7 cellular contexts compared by ENCODE assay signal in the genomic region with DNA sequence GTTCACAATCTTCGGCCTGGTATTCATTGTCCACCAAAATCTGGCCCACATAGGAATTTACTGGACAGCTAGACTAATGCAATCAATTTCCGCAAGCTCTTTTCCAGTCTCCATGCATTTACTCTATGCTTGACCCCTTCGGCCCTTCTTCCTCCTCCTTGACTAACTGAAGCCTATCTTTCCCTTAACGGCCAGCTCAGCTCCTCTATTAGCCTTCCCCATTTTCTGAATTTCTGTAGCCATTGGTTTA. TPM values are rescaled to one million over a fixed set of nuclear protein-coding genes. Genes with fewer than 3 reads are reported as not detected.
DNase-seq lines count a peak whose midpoint lies in the region; ATAC-seq and TF ChIP-seq lines count a peak whose summit lies in the region.

No MANE protein-coding gene starts in this region.

- H3K4ac ChIP-seq in H9 (ENCODE audit: low read depth, low read length): no peak overlapping the region

- H3K4me3 Mint-ChIP-seq in H9: peak overlapping the region; percentile 79 to 83
- H3K4me3 Mint-ChIP-seq in stimulated activated memory B cell treated with anti-CD40 and anti-IgM and Interleukin-4, amounts not matched to agents 10 μg/mL and 1 μg/mL and 100 μg/mL, for 72 hours: peak overlapping the region; percentile 87

- no CpG with 5 or more reads among the region's 4 CpGs for WGBS in H9 (ENCODE audit: extremely low coverage, insufficient read length, low lambda C conversion rate)
- WGBS in gastroesophageal sphincter (ENCODE audit: low coverage in 1 of 2), 2 donors: 0 to 50% methylated on average over 1 to 4 of the region's 4 CpGs

- H3K4me1 ChIP-seq in H9 (ENCODE audit: insufficient read depth, low read length): no peaks in the 10 kb centered on the region
- H3K4me1 ChIP-seq in gastroesophageal sphincter: peaks cover 0 to 23% (median 0%) of the 10 kb centered on the region in 3 donors

- H3K27me3 Mint-ChIP-seq in H9 (ENCODE audit: low read depth): no peaks in the 10 kb centered on the region
- H3K27me3 Mint-ChIP-seq in stimulated activated memory B cell treated with anti-CD40 and anti-IgM and Interleukin-4, amounts not matched to agents 10 μg/mL and 1 μg/mL and 100 μg/mL, for 72 hours: no peaks in the 10 kb centered on the region

- H3K4me2 ChIP-seq in H9 (ENCODE audit: insufficient read depth, insufficient read length, low read length): peak overlapping the region; percentile 96

- H3K36me3 Mint-ChIP-seq in H9 (ENCODE audit: insufficient read depth in 1 of 3, low read depth in 3 of 3): peaks cover 0 to 5% (median 0%) of the 10 kb centered on the region in 3 experiments; a peak in 4 of 7 replicates
- no peaks in the 10 kb centered on the region for H3K36me3 Mint-ChIP-seq in stimulated activated memory B cell treated with anti-CD40 and anti-IgM and Interleukin-4, amounts not matched to agents 10 μg/mL and 1 μg/mL and 100 μg/mL, for 72 hours

- no peak overlapping the region for H4K8ac ChIP-seq in H9 (replicated peaks; ENCODE audit: insufficient read length, low read depth, low read length)

- DNase-seq in H9 (no peak), NCI-H345 treated with DMSO at 0.1 percent for 48 hours (lab: John Stamatoyannopoulos, UW; ENCODE audit: unreplicated experiment) (no peak)

- H3K79me2 ChIP-seq in H9 (ENCODE audit: insufficient read depth, low read length): no peaks in the 10 kb centered on the region; the same call in 1 of the 2 replicates

- peak overlapping the region in 1 of 3 experiments; percentile 59; a peak in 1 of 7 replicates for H3K27ac Mint-ChIP-seq in H9
- peak overlapping the region; percentile 88 for H3K27ac Mint-ChIP-seq in stimulated activated memory B cell treated with anti-CD40 and anti-IgM and Interleukin-4, amounts not matched to agents 10 μg/mL and 1 μg/mL and 100 μg/mL, for 72 hours

- H3K27ac ChIP-seq in H9 (ENCODE audit: insufficient read length, low read depth, low read length) (peak overlapping the region; percentile 26), gastroesophageal sphincter (peak overlapping the region; percentile 86 to 91 (median 90))

- H2BK20ac ChIP-seq in H9 (ENCODE audit: low read depth, low read length, poor library complexity, severe bottlenecking): no peak overlapping the region

- no peak for TF ChIP-seq EP300 in gastroesophageal sphincter (IDR thresholded peaks at IDR 0.05)

- H3K79me1 ChIP-seq in H9 (ENCODE audit: insufficient read depth, low read depth, low read length, poor library complexity, severe bottlenecking): peaks cover 2% of the 10 kb centered on the region

- H2BK12ac ChIP-seq in H9 (ENCODE audit: insufficient read length, low read depth, low read length): no peak overlapping the region

- H3K23ac ChIP-seq in H9 (ENCODE audit: insufficient read length, low read depth, low read length): no peak overlapping the region

- H4K91ac ChIP-seq in H9 (ENCODE audit: insufficient read length, low read depth, low read length): no peak overlapping the region

- H3K56ac ChIP-seq in H9 (ENCODE audit: insufficient read length, low read depth, low read length): no peak overlapping the region

- H3K27me3 ChIP-seq in H9 (ENCODE audit: insufficient read depth, low read length): no peaks in the 10 kb centered on the region
- no peaks in the 10 kb centered on the region for H3K27me3 ChIP-seq in gastroesophageal sphincter

- no peak overlapping the region for H2BK120ac ChIP-seq in H9 (ENCODE audit: low read depth, low read length, poor library complexity, severe bottlenecking)

- no peak for TF ChIP-seq POLR2A in gastroesophageal sphincter (IDR thresholded peaks at IDR 0.05)

- no peak overlapping the region for H2AFZ ChIP-seq in H9 (ENCODE audit: low read length)

- peak overlapping the region; percentile 76 for H3K9ac ChIP-seq in H9 (ENCODE audit: extremely low read depth, insufficient read length, low read length)

- H4K20me1 ChIP-seq in H9 (ENCODE audit: control insufficient read depth, insufficient read depth, insufficient read length): no peaks in the 10 kb centered on the region

- H2AK5ac ChIP-seq in H9 (ENCODE audit: insufficient read length, low read length): no peak overlapping the region

- H3K14ac ChIP-seq in H9 (ENCODE audit: insufficient read depth, low read length): no peak overlapping the region

- H2BK5ac ChIP-seq in H9 (ENCODE audit: insufficient read length, low read length): no peak overlapping the region

- H3K9me3 ChIP-seq in H9 (ENCODE audit: control insufficient read depth, low read depth, low read length) (peaks cover 24% of the 10 kb centered on the region), gastroesophageal sphincter (no peaks in the 10 kb centered on the region)

- peaks cover 52 to 55% of the 10 kb centered on the region in 2 experiments for H3K9me3 Mint-ChIP-seq in H9
- no peaks in the 10 kb centered on the region for H3K9me3 Mint-ChIP-seq in stimulated activated memory B cell treated with anti-CD40 and anti-IgM and Interleukin-4, amounts not matched to agents 10 μg/mL and 1 μg/mL and 100 μg/mL, for 72 hours

- peak overlapping the region; percentile 77 to 93 for H3K4me3 ChIP-seq in gastroesophageal sphincter

- ATAC-seq in SK-N-SH treated with all-trans-retinoic acid at 6 μM for 48 hours: peak; percentile 9
- no peak for ATAC-seq in gastroesophageal sphincter
- ATAC-seq in stimulated activated memory B cell treated with anti-CD40 and anti-IgM and Interleukin-4, amounts not matched to agents 10 μg/mL and 1 μg/mL and 100 μg/mL, for 72 hours: no peak
- no peak for ATAC-seq in HG02610 (IDR thresholded peaks at IDR 0.05; ENCODE audit: unreplicated experiment)
- no peak for ATAC-seq in GM18519 (IDR thresholded peaks at IDR 0.05; ENCODE audit: low FRiP score, unreplicated experiment)

- peaks cover 3% of the 10 kb centered on the region for H3K23me2 ChIP-seq in H9 (ENCODE audit: insufficient read length, low read depth, low read length, poor library complexity, severe bottlenecking)

- no peak overlapping the region for H4K5ac ChIP-seq in H9 (ENCODE audit: insufficient read length, low read depth, low read length)

- no peak overlapping the region for H2BK15ac ChIP-seq in H9 (ENCODE audit: low read depth, low read length)

- H3K18ac ChIP-seq in H9 (ENCODE audit: insufficient read length, low read depth, low read length): no peak overlapping the region

- peaks cover 0 to 4% of the 10 kb centered on the region in 2 experiments; a peak in 1 of 4 replicates for H3K4me1 Mint-ChIP-seq in H9
- peaks cover 11% of the 10 kb centered on the region for H3K4me1 Mint-ChIP-seq in stimulated activated memory B cell treated with anti-CD40 and anti-IgM and Interleukin-4, amounts not matched to agents 10 μg/mL and 1 μg/mL and 100 μg/mL, for 72 hours

- peaks cover 0 to 8% of the 10 kb centered on the region in 2 donors for H3K36me3 ChIP-seq in gastroesophageal sphincter

- TF ChIP-seq CTCF in H9 (conservative IDR thresholded peaks at IDR 0.05) (no peak), gastroesophageal sphincter (IDR thresholded peaks at IDR 0.05) (no peak)

- H3T11ph ChIP-seq in H9 (ENCODE audit: low read length): no peak overlapping the region

TF ChIP-seq in SK-N-SH treated with all-trans-retinoic acid at 6 μM for 48 hours, 23 proteins besides CTCF, POLR2A, EP300 and RAD21 (continues in another document):
- TF ChIP-seq ZC3H10 (CRISPR knock-in tag; IDR thresholded peaks at IDR 0.05): no peak
- TF ChIP-seq, protein P1, sequence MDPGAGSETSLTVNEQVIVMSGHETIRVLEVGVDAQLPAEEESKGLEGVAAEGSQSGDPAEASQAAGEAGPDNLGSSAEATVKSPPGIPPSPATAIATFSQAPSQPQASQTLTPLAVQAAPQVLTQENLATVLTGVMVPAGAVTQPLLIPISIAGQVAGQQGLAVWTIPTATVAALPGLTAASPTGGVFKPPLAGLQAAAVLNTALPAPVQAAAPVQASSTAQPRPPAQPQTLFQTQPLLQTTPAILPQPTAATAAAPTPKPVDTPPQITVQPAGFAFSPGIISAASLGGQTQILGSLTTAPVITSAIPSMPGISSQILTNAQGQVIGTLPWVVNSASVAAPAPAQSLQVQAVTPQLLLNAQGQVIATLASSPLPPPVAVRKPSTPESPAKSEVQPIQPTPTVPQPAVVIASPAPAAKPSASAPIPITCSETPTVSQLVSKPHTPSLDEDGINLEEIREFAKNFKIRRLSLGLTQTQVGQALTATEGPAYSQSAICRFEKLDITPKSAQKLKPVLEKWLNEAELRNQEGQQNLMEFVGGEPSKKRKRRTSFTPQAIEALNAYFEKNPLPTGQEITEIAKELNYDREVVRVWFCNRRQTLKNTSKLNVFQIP (CRISPR knock-in tag; IDR thresholded peaks at IDR 0.05; ENCODE audit: borderline replicate concordance, low read depth): no peak
- no peak for TF ChIP-seq ZFP3 (CRISPR knock-in tag; IDR thresholded peaks at IDR 0.05)
- TF ChIP-seq BACH2 (CRISPR knock-in tag; IDR thresholded peaks at IDR 0.05; ENCODE audit: borderline replicate concordance): no peak
- TF ChIP-seq ESRRG (CRISPR knock-in tag; IDR thresholded peaks at IDR 0.05): no peak
- TF ChIP-seq TOX (CRISPR knock-in tag; IDR thresholded peaks at IDR 0.05; ENCODE audit: borderline replicate concordance): no peak
- TF ChIP-seq GLIS3 (CRISPR knock-in tag; IDR thresholded peaks at IDR 0.05): no peak
- no peak for TF ChIP-seq ISL1 (CRISPR knock-in tag; IDR thresholded peaks at IDR 0.05)
- TF ChIP-seq, protein P2, sequence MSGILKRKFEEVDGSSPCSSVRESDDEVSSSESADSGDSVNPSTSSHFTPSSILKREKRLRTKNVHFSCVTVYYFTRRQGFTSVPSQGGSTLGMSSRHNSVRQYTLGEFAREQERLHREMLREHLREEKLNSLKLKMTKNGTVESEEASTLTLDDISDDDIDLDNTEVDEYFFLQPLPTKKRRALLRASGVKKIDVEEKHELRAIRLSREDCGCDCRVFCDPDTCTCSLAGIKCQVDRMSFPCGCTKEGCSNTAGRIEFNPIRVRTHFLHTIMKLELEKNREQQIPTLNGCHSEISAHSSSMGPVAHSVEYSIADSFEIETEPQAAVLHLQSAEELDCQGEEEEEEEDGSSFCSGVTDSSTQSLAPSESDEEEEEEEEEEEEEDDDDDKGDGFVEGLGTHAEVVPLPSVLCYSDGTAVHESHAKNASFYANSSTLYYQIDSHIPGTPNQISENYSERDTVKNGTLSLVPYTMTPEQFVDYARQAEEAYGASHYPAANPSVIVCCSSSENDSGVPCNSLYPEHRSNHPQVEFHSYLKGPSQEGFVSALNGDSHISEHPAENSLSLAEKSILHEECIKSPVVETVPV (CRISPR knock-in tag; IDR thresholded peaks at IDR 0.05): no peak
- TF ChIP-seq RARB (CRISPR knock-in tag; IDR thresholded peaks at IDR 0.05): no peak
- TF ChIP-seq TCF4 (CRISPR knock-in tag; IDR thresholded peaks at IDR 0.05; ENCODE audit: borderline replicate concordance): no peak
- TF ChIP-seq PPARA (CRISPR knock-in tag; IDR thresholded peaks at IDR 0.05; ENCODE audit: borderline replicate concordance): no peak
- no peak for TF ChIP-seq ZNF8 (CRISPR knock-in tag; IDR thresholded peaks at IDR 0.05)

RNA-seq across cellular contexts. Expression of a gene that starts 1.2 kb away (rescaled TPM):
- total RNA-seq in H9 (2021) (22.0 and 24.2 TPM in 2 replicates), gastroesophageal sphincter (10 to 100 TPM in 3 of 4 donors, 1 to 10 TPM in 1; 3.9 to 15.1 (median 13.2) TPM)
